8 cellular contexts compared by ENCODE assay signal in genomic region chr2:200585730-200586643, GRCh38. TPM values are rescaled to one million over a fixed set of nuclear protein-coding genes. Genes with fewer than 3 reads are reported as not detected.
DNase-seq lines count a peak whose midpoint lies in the region; ATAC-seq and TF ChIP-seq lines count a peak whose summit lies in the region.

AOX1 (plus strand) TSS chr2:200586014; CDS start chr2:200586109, 95 bp downstream.

- no peaks in the 10 kb centered on the region for H4K20me1 ChIP-seq in neural cell (ENCODE audit: insufficient read depth)

- peak; percentile 42 for DNase-seq in DMS 273 treated with DMSO at 0.1 percent for 48 hours (lab: John Stamatoyannopoulos, UW)
- DNase-seq in activated effector memory CD4-positive, alpha-beta T cell treated with Interleukin-2 at 50 U/mL for 16 hours = peak; percentile 10
- peak; percentile 41 for DNase-seq in foreskin melanocyte
- no peak for DNase-seq in inferior parietal cortex (ENCODE audit: extremely low spot score)
- DNase-seq in LoVo (ENCODE audit: low spot score) = no peak

- H3K9me3 ChIP-seq in neural cell (ENCODE audit: low read length) = no peaks in the 10 kb centered on the region

- H3K27ac ChIP-seq in neural cell (ENCODE audit: low read length) = no peak within 1 kb of the TSS

- H3K36me3 ChIP-seq in neural cell (ENCODE audit: insufficient read depth, low read length) = no peaks in the 10 kb centered on the region

- H3K9me2 ChIP-seq in neural cell (ENCODE audit: insufficient read depth, low read length) = no peaks in the 10 kb centered on the region

- peaks cover 14% of the 10 kb centered on the region for H3K27me3 ChIP-seq in neural cell (ENCODE audit: insufficient read depth, low read depth, low read length)

- no peak for TF ChIP-seq EP300 in neural cell (conservative IDR thresholded peaks at IDR 0.05; ENCODE audit: poor library complexity, severe bottlenecking)

- H3K9ac ChIP-seq in neural cell (ENCODE audit: low read length) = peak within 1 kb of the TSS; percentile 24

- no peak for TF ChIP-seq RAD21 in neural cell (conservative IDR thresholded peaks at IDR 0.05)

- TF ChIP-seq CTCF in neural cell (IDR thresholded peaks at IDR 0.05; ENCODE audit: poor library complexity, severe bottlenecking) = peak; percentile 36

- H2AFZ ChIP-seq in neural cell (ENCODE audit: low read depth, low read length) = peak within 1 kb of the TSS; percentile 14

- ATAC-seq in HG03432 (IDR thresholded peaks at IDR 0.05; ENCODE audit: unreplicated experiment) (peak; percentile 61), GM18505 (IDR thresholded peaks at IDR 0.05; ENCODE audit: unreplicated experiment) (no peak)

- H3K79me2 ChIP-seq in neural cell (replicated peaks; ENCODE audit: insufficient read depth, low read length) = no peaks in the 10 kb centered on the region

- no peak for TF ChIP-seq POLR2A in GM18505 (IDR thresholded peaks at IDR 0.05; ENCODE audit: borderline replicate concordance, extremely low read depth, insufficient read depth, insufficient read length)

- peak within 1 kb of the TSS; percentile 69 for H3K4me2 ChIP-seq in neural cell (ENCODE audit: low read length)

- no peaks in the 10 kb centered on the region for H3F3A ChIP-seq in neural cell (ENCODE audit: insufficient read depth, low read length, poor library complexity, severe bottlenecking)

- H3K4me3 ChIP-seq in neural cell (ENCODE audit: low read length) = peak within 1 kb of the TSS; percentile 70

TF ChIP-seq in neural cell, 6 proteins besides CTCF, POLR2A, EP300 and RAD21:
- TF ChIP-seq TAF1 (IDR thresholded peaks at IDR 0.05; ENCODE audit: low read depth) (no peak), SMC3 (conservative IDR thresholded peaks at IDR 0.05; ENCODE audit: poor library complexity) (no peak), EZH2 (IDR thresholded peaks at IDR 0.05; ENCODE audit: borderline replicate concordance, insufficient read depth, low read length, poor library complexity, severe bottlenecking) (no peak), MXI1 (conservative IDR thresholded peaks at IDR 0.05; ENCODE audit: poor library complexity, severe bottlenecking) (no peak), POLR2AphosphoS5 (IDR thresholded peaks at IDR 0.05) (no peak), REST (IDR thresholded peaks at IDR 0.05; ENCODE audit: borderline replicate concordance) (no peak)
TF ChIP-seq in neural cell: peak in this region for 0.

RNA-seq across cellular contexts. Expression of gene AOX1, which starts in this region (rescaled TPM):
- polyA plus RNA-seq in neural cell = not detected in 2 replicates
- not detected in 2 replicates for polyA minus RNA-seq in neural cell

Comparison
In these comparisons a context has a peak if more than half of its experiments do, and no peak if none do; other contexts are left out.
1. DNase-seq: peak in DMS 273 treated with DMSO at 0.1 percent for 48 hours (single experiment), activated effector memory CD4-positive, alpha-beta T cell treated with Interleukin-2 at 50 U/mL for 16 hours (single experiment) and foreskin melanocyte (single experiment); none in inferior parietal cortex (single experiment) and LoVo (single experiment).